In the genomic region with DNA sequence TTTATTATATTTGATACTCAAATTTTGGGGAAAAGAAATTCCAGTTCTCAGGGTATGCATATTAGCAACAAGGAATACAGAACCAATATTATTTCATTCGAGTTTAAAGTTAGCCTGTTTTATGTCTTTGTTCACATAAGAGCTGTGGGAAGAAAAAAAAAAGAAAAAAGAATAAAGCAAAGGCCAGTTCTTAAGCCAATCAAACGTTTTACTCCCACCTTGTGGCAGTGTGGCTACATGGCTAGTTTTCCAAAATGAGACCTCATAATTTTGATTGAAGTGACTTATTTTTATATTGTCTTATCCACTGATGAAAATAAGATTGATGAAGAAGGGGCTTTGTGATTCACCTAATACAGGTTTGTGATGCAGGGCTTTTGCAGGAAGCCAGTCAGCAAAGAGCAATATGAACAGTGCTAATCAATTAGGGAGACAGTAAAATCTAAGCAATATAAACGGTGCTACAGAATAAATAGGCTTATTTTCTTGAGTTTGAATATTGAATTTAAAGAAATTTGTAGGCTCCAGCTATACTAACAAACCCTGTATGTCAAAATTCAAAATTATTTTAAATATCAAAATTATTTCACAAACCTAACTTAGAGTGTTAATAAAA, we compare ENCODE assay signal across 11 cellular contexts.
DNase-seq lines count a peak whose midpoint lies in the region; ATAC-seq, FAIRE-seq and TF ChIP-seq lines count a peak whose summit lies in the region.
"Had no signal": no experiment of that assay in that cellular context is flagged by ENCODE, and none has a peak within 500 bp of the region (broad histone marks: within the 10 kb centered on the region; RNA-seq: fewer than 3 reads in every experiment).

No MANE protein-coding gene starts in this region.

- no peak overlapping the region for H3K4me3 Mint-ChIP-seq in endothelial cell (ENCODE audit: unreplicated experiment)
- H3K4me3 Mint-ChIP-seq in naive thymus-derived CD8-positive, alpha-beta T cell, result no peak overlapping the region
- H3K4me3 Mint-ChIP-seq: B cell, nephron progenitor cell had no signal

- H4K20me1 ChIP-seq in SK-N-SH (ENCODE audit: insufficient read depth), result no peaks in the 10 kb centered on the region

- no peaks in the 10 kb centered on the region for H3K27me3 Mint-ChIP-seq in endothelial cell (ENCODE audit: unreplicated experiment)
- H3K27me3 Mint-ChIP-seq in naive thymus-derived CD8-positive, alpha-beta T cell, result no peaks in the 10 kb centered on the region
- H3K27me3 Mint-ChIP-seq: B cell had no signal

- no peak overlapping the region; a peak in 1 of 4 replicates for H3K4me3 ChIP-seq in SK-N-SH (ENCODE audit: low read depth in 2 of 2, low read length in 1 of 2)

- H2AFZ ChIP-seq in SK-N-SH (ENCODE audit: low read depth), result no peak overlapping the region

- DNase-seq in SK-N-SH (peak; percentile 38), NCI-H748 (lab: John Stamatoyannopoulos, UW; ENCODE audit: unreplicated experiment) (peak; percentile 67), endothelial cell (ENCODE audit: low spot score) (no peak), urothelium cell line (ENCODE audit: low spot score) (peak; percentile 18)
- no peak for DNase-seq in naive thymus-derived CD8-positive, alpha-beta T cell
- DNase-seq: nephron progenitor cell had no signal

- 5% methylated on average over 3 of the region's 3 CpGs for WGBS in SK-N-SH (ENCODE audit: low lambda C conversion rate)

- no peak overlapping the region for H3K9ac ChIP-seq in SK-N-SH

- CTCF ChIA-PET in SK-N-SH (lab: Yijun Ruan, JAX), result interaction anchor here (0.9 to 2.5 kb wide), 4 partner anchors 12 to 46 kb away, joined by 3 to 8 read pairs (median 6); no protein-coding TSS in a partner anchor

- no peaks in the 10 kb centered on the region for H3K9me3 Mint-ChIP-seq in endothelial cell (ENCODE audit: unreplicated experiment)
- H3K9me3 Mint-ChIP-seq in naive thymus-derived CD8-positive, alpha-beta T cell, result peaks cover 0 to 32% (median 9%) of the 10 kb centered on the region in 9 donors

- TF ChIP-seq CTCF in SK-N-SH (IDR thresholded peaks at IDR 0.05) (peak; percentile 52), endothelial cell (IDR thresholded peaks at IDR 0.05; ENCODE audit: unreplicated experiment) (peak; percentile 56)

- H3K27ac ChIP-seq in SK-N-SH (ENCODE audit: low read depth in 2 of 2, low read length in 1 of 2), result no peak overlapping the region

- no peaks in the 10 kb centered on the region for H3K9me3 ChIP-seq in SK-N-SH

- ATAC-seq in SK-N-SH treated with all-trans-retinoic acid at 6 μM for 48 hours (no peak; the same call in 2 of the 3 replicates), HG02759 (IDR thresholded peaks at IDR 0.05; ENCODE audit: unreplicated experiment) (no peak), GM21515 (IDR thresholded peaks at IDR 0.05; ENCODE audit: unreplicated experiment) (no peak)
- no peak for ATAC-seq in naive thymus-derived CD8-positive, alpha-beta T cell

- no peaks in the 10 kb centered on the region for H3K79me2 ChIP-seq in SK-N-SH (ENCODE audit: insufficient read depth)

- TF ChIP-seq EP300 in SK-N-SH (IDR thresholded peaks at IDR 0.05; ENCODE audit: borderline replicate concordance in 1 of 2, low read depth in 1 of 2, low read length in 1 of 2), result no peak

- H3K4me2 ChIP-seq in SK-N-SH, result no peak overlapping the region

- peak; percentile 84 for TF ChIP-seq RAD21 in SK-N-SH (IDR thresholded peaks at IDR 0.05; ENCODE audit: low read length)

- no peaks in the 10 kb centered on the region for H3K36me3 ChIP-seq in SK-N-SH (replicated peaks in 1 of 2; ENCODE audit: control insufficient read depth in 1 of 2, insufficient read depth in 2 of 2, low read length in 1 of 2)

- no peaks in the 10 kb centered on the region for H3F3A ChIP-seq in SK-N-SH (replicated peaks; ENCODE audit: insufficient read depth)

- no peaks in the 10 kb centered on the region; the same call in 1 of the 2 replicates for H3K27me3 ChIP-seq in SK-N-SH (ENCODE audit: insufficient read depth)

- no peaks in the 10 kb centered on the region for H3K9me2 ChIP-seq in SK-N-SH

- H3K36me3 Mint-ChIP-seq in endothelial cell (ENCODE audit: low read depth, unreplicated experiment), result no peaks in the 10 kb centered on the region
- no peaks in the 10 kb centered on the region for H3K36me3 Mint-ChIP-seq in naive thymus-derived CD8-positive, alpha-beta T cell

- no peaks in the 10 kb centered on the region for H3K4me1 Mint-ChIP-seq in endothelial cell (ENCODE audit: unreplicated experiment)
- no peaks in the 10 kb centered on the region for H3K4me1 Mint-ChIP-seq in naive thymus-derived CD8-positive, alpha-beta T cell
- H3K4me1 Mint-ChIP-seq: B cell, nephron progenitor cell had no signal

- no peak overlapping the region for H3K27ac Mint-ChIP-seq in endothelial cell (ENCODE audit: unreplicated experiment)
- H3K27ac Mint-ChIP-seq in naive thymus-derived CD8-positive, alpha-beta T cell, result no peak overlapping the region
- H3K27ac Mint-ChIP-seq: B cell, nephron progenitor cell had no signal

- no peaks in the 10 kb centered on the region; a peak in 1 of 4 replicates for H3K4me1 ChIP-seq in SK-N-SH (ENCODE audit: control insufficient read depth in 1 of 2, insufficient read depth in 2 of 2, low read depth in 1 of 2, low read length in 1 of 2)

- no peak for FAIRE-seq in urothelium cell line (lab: Jason Lieb, UNC)
- FAIRE-seq: RCC 7860 had no signal

- POLR2A ChIA-PET in SK-N-SH (lab: Yijun Ruan, JAX), result no interaction called here
- POLR2A ChIA-PET in naive thymus-derived CD8-positive, alpha-beta T cell (lab: Charles Lee), result no interaction called here

TF ChIP-seq in SK-N-SH, 30 proteins besides CTCF, POLR2A, EP300 and RAD21:
- TF ChIP-seq, protein P1, sequence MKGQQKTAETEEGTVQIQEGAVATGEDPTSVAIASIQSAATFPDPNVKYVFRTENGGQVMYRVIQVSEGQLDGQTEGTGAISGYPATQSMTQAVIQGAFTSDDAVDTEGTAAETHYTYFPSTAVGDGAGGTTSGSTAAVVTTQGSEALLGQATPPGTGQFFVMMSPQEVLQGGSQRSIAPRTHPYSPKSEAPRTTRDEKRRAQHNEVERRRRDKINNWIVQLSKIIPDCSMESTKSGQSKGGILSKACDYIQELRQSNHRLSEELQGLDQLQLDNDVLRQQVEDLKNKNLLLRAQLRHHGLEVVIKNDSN (IDR thresholded peaks at IDR 0.05; ENCODE audit: borderline replicate concordance, low read depth), result no peak
- TF ChIP-seq SMC3 (IDR thresholded peaks at IDR 0.05; ENCODE audit: low read depth, low read length) (peak; percentile 36; the same call in 1 of the 2 replicates), EZH2phosphoT487 (IDR thresholded peaks at IDR 0.05; ENCODE audit: borderline replicate concordance, low read depth) (no peak)
TF ChIP-seq in SK-N-SH: peak in this region for 1.

TF ChIP-seq in SK-N-SH treated with all-trans-retinoic acid at 6 μM for 48 hours, 23 proteins besides CTCF, POLR2A, EP300 and RAD21:
- TF ChIP-seq ARNTL (CRISPR knock-in tag; IDR thresholded peaks at IDR 0.05; ENCODE audit: borderline replicate concordance, low read depth), result no peak
- no peak for TF ChIP-seq OSR1 (CRISPR knock-in tag; IDR thresholded peaks at IDR 0.05)
- TF ChIP-seq ZNF565 (CRISPR knock-in tag; conservative IDR thresholded peaks at IDR 0.05; ENCODE audit: low read depth), result no peak
- TF ChIP-seq ZNF8 (CRISPR knock-in tag; IDR thresholded peaks at IDR 0.05), result no peak
- TF ChIP-seq ESRRG (CRISPR knock-in tag; IDR thresholded peaks at IDR 0.05), result no peak
- TF ChIP-seq, protein P2, sequence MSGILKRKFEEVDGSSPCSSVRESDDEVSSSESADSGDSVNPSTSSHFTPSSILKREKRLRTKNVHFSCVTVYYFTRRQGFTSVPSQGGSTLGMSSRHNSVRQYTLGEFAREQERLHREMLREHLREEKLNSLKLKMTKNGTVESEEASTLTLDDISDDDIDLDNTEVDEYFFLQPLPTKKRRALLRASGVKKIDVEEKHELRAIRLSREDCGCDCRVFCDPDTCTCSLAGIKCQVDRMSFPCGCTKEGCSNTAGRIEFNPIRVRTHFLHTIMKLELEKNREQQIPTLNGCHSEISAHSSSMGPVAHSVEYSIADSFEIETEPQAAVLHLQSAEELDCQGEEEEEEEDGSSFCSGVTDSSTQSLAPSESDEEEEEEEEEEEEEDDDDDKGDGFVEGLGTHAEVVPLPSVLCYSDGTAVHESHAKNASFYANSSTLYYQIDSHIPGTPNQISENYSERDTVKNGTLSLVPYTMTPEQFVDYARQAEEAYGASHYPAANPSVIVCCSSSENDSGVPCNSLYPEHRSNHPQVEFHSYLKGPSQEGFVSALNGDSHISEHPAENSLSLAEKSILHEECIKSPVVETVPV (CRISPR knock-in tag; IDR thresholded peaks at IDR 0.05), result no peak

Comparison
In these comparisons a context has a peak if more than half of its experiments do, and no peak if none do; other contexts are left out.
1. DNase-seq: peak in SK-N-SH (single experiment), NCI-H748 (single experiment) and urothelium cell line (single experiment); none in endothelial cell (single experiment) and naive thymus-derived CD8-positive, alpha-beta T cell (0 of 10).